1 cellular context compared by ENCODE assay signal in genomic region chr3:11198495-11198894, GRCh38.
TF ChIP-seq lines count a peak whose summit lies in the region.

No MANE protein-coding gene starts in this region.

TF ChIP-seq in endothelial cell of umbilical vein, 7 proteins besides CTCF, POLR2A, EP300 and RAD21:
- TF ChIP-seq MAX (IDR thresholded peaks at IDR 0.05; ENCODE audit: insufficient read depth, insufficient read length) (no peak), MYC (IDR thresholded peaks at IDR 0.05; ENCODE audit: low read depth, low read length) (no peak), GATA2 (IDR thresholded peaks at IDR 0.05; ENCODE audit: insufficient read depth, insufficient read length, low read depth, low read length) (no peak), EZH2 (IDR thresholded peaks at IDR 0.05; ENCODE audit: borderline replicate concordance, low read depth, low read length, severe bottlenecking) (no peak), FOS (IDR thresholded peaks at IDR 0.05; ENCODE audit: borderline replicate concordance, insufficient read depth, low read length) (no peak), POLR2AphosphoS5 (IDR thresholded peaks at IDR 0.05; ENCODE audit: insufficient read depth, low read depth, low read length) (no peak), JUN (IDR thresholded peaks at IDR 0.05; ENCODE audit: borderline replicate concordance, insufficient read depth, insufficient read length, low read depth) (no peak)
